In the genomic region with DNA sequence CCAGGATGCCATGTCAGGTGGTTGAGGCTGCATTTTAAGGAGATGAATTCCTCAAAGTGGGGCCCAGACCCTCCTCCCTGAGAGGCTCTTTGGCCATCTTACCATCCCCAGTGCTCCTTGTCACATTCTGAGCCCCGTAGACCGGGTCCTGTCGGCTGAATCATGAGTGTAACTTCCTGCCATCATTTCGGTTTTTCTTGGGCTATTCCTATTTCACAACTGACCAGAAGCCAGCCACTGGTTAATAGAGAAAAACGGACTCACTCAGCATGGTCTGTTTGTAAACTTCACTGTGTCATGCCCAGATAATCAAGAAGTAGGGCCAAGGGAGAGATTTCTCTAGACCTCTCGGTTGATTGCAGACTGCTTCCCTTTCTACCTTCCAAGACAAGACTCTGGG, we compare ENCODE assay signal across 21 cellular contexts. TPM values are rescaled to one million over a fixed set of nuclear protein-coding genes. Genes with fewer than 3 reads are reported as not detected.
DNase-seq lines count a peak whose midpoint lies in the region; ATAC-seq and TF ChIP-seq lines count a peak whose summit lies in the region.
"Had no signal": no experiment of that assay in that cellular context is flagged by ENCODE, and none has a peak within 500 bp of the region (broad histone marks: within the 10 kb centered on the region; RNA-seq: fewer than 3 reads in every experiment).

No MANE protein-coding gene starts in this region.

- H3K4me3 Mint-ChIP-seq in CD14-positive monocyte = peak overlapping the region; percentile 52 to 80
- H3K4me3 Mint-ChIP-seq in naive thymus-derived CD4-positive, alpha-beta T cell = no peak overlapping the region
- H3K4me3 Mint-ChIP-seq: CD8-positive, alpha-beta T cell; GM23338 had no signal

- no peaks in the 10 kb centered on the region for H3K9me3 ChIP-seq in WERI-Rb-1 (ENCODE audit: severe bottlenecking)
- no peaks in the 10 kb centered on the region for H3K9me3 ChIP-seq in naive thymus-derived CD4-positive, alpha-beta T cell (ENCODE audit: control insufficient read depth in 2 of 3, low read length in 3 of 3)
- no peaks in the 10 kb centered on the region for H3K9me3 ChIP-seq in PC-9 (ENCODE audit: insufficient read depth, low read depth)

- no peak for DNase-seq in CD14-positive monocyte (ENCODE audit: low spot score)
- DNase-seq in MV-4-11 (lab: John Stamatoyannopoulos, UW) = peak; percentile 81
- no peak for DNase-seq in WERI-Rb-1
- DNase-seq in naive thymus-derived CD4-positive, alpha-beta T cell = no peak
- DNase-seq in PC-9 = no peak
- DNase-seq in activated CD4-positive, alpha-beta T cell treated with anti-CD3 and anti-CD28 coated beads for 1 hour = no peak
- no peak for DNase-seq in SKM-1 (lab: John Stamatoyannopoulos, UW; ENCODE audit: unreplicated experiment)
- DNase-seq: CD8-positive, alpha-beta T cell; DMS53; EL; KG1; NCI-H1105; NCI-H2081 treated with DMSO at 0.1 percent for 48 hours; NCI-H510A; NCI-H748 treated with DMSO at 0.1 percent for 48 hours; PC-3 had no signal

- BruUV-seq in PC-9 (replicated peaks; lab: Mats Ljungman, UMichigan) = no TSS peak

- no peaks in the 10 kb centered on the region for H3F3A ChIP-seq in PC-9 (ENCODE audit: insufficient read depth, low read depth)

- H3K27me3 ChIP-seq in WERI-Rb-1 (ENCODE audit: insufficient read depth, low read depth, severe bottlenecking) (no peaks in the 10 kb centered on the region), PC-9 (ENCODE audit: insufficient read depth, low read depth) (peaks cover 43% of the 10 kb centered on the region)
- peaks cover 0 to 4% of the 10 kb centered on the region in 2 donors for H3K27me3 ChIP-seq in naive thymus-derived CD4-positive, alpha-beta T cell (ENCODE audit: control insufficient read depth in 2 of 2, insufficient read depth in 2 of 2, low read length in 2 of 2)

- H3K4me2 ChIP-seq in PC-9 = no peak overlapping the region
- H3K4me2 ChIP-seq: GM23338 had no signal

- H3K27ac ChIP-seq in WERI-Rb-1 (no peak overlapping the region), PC-9 (no peak overlapping the region)
- no peak overlapping the region for H3K27ac ChIP-seq in naive thymus-derived CD4-positive, alpha-beta T cell (ENCODE audit: low read depth, low read length)

- H3K9me3 Mint-ChIP-seq in CD14-positive monocyte = peaks cover 2 to 7% (median 3%) of the 10 kb centered on the region in 7 donors
- H3K9me3 Mint-ChIP-seq in naive thymus-derived CD4-positive, alpha-beta T cell = no peaks in the 10 kb centered on the region
- H3K9me3 Mint-ChIP-seq: CD8-positive, alpha-beta T cell; GM23338 had no signal

- no peaks in the 10 kb centered on the region for H3K79me2 ChIP-seq in PC-9 (ENCODE audit: low read depth)

- CTCF ChIA-PET in naive thymus-derived CD4-positive, alpha-beta T cell (lab: Charles Lee) = interaction anchor here (0.8 to 3.2 kb wide), 12 partner anchors 10 to 518 kb away, joined by 3 to 38 read pairs (median 4); no protein-coding TSS in a partner anchor
- CTCF ChIA-PET in PC-9 (lab: Charles Lee) = interaction anchor here (1.7 to 2.2 kb wide), 2 partner anchors 155 to 304 kb away, joined by 7 to 9 read pairs; no protein-coding TSS in a partner anchor

- no peak overlapping the region for H2AFZ ChIP-seq in PC-9
- H2AFZ ChIP-seq: GM23338 had no signal

- H3K9me2 ChIP-seq in PC-9 (ENCODE audit: insufficient read depth) = no peaks in the 10 kb centered on the region

- POLR2A ChIA-PET in naive thymus-derived CD4-positive, alpha-beta T cell (lab: Charles Lee) = no interaction called here
- POLR2A ChIA-PET in PC-9 (lab: Charles Lee; ENCODE audit: unreplicated experiment) = no interaction called here

- H3K4me1 ChIP-seq in naive thymus-derived CD4-positive, alpha-beta T cell (ENCODE audit: control insufficient read depth in 2 of 2, insufficient read depth in 2 of 2, low read length in 2 of 2) = peaks cover 0 to 4% of the 10 kb centered on the region in 2 donors
- H3K4me1 ChIP-seq in PC-9 (replicated peaks; ENCODE audit: insufficient read depth) = no peaks in the 10 kb centered on the region

- H3K36me3 Mint-ChIP-seq in CD14-positive monocyte = peaks cover 21 to 28% of the 10 kb centered on the region in 2 donors
- H3K36me3 Mint-ChIP-seq in naive thymus-derived CD4-positive, alpha-beta T cell = no peaks in the 10 kb centered on the region
- H3K36me3 Mint-ChIP-seq: CD8-positive, alpha-beta T cell had no signal

- H3K4me3 ChIP-seq in WERI-Rb-1 (ENCODE audit: low read depth, low read length) = peak overlapping the region; percentile 20
- H3K4me3 ChIP-seq in naive thymus-derived CD4-positive, alpha-beta T cell (ENCODE audit: low read length) = no peak overlapping the region
- no peak overlapping the region for H3K4me3 ChIP-seq in PC-9
- H3K4me3 ChIP-seq: GM12878, GM23338 had no signal

- TF ChIP-seq CTCF in CD14-positive monocyte (IDR thresholded peaks at IDR 0.05) (no peak), WERI-Rb-1 (IDR thresholded peaks at IDR 0.05; ENCODE audit: low read depth, low read length) (no peak), PC-9 (conservative IDR thresholded peaks at IDR 0.05) (no peak)

- H3K27me3 Mint-ChIP-seq in CD14-positive monocyte (ENCODE audit: low read depth in 3 of 3) = peaks cover 16 to 18% (median 16%) of the 10 kb centered on the region in 3 donors
- H3K27me3 Mint-ChIP-seq in naive thymus-derived CD4-positive, alpha-beta T cell = peaks cover 25 to 53% (median 27%) of the 10 kb centered on the region in 5 donors

- H4K20me1 ChIP-seq in PC-9 (ENCODE audit: insufficient read depth) = no peaks in the 10 kb centered on the region

- H3K4me1 Mint-ChIP-seq in CD14-positive monocyte = peaks cover 60% of the 10 kb centered on the region
- peaks cover 0 to 11% (median 9%) of the 10 kb centered on the region in 7 donors for H3K4me1 Mint-ChIP-seq in naive thymus-derived CD4-positive, alpha-beta T cell

- intact Hi-C loops in CD14-positive monocyte (cut with micrococcal nuclease) (no loop called here), PC-9 (cut with micrococcal nuclease; ENCODE audit: unreplicated experiment) (no loop called here)
- intact Hi-C loops in naive thymus-derived CD4-positive, alpha-beta T cell (cut with micrococcal nuclease) = loop anchor here in 1 of 2 donors (2.0 kb wide), 1 partner anchor 17 kb away; no protein-coding TSS in a partner anchor

- peak overlapping the region; percentile 67 to 85 (median 82) for H3K27ac Mint-ChIP-seq in CD14-positive monocyte
- H3K27ac Mint-ChIP-seq in naive thymus-derived CD4-positive, alpha-beta T cell = no peak overlapping the region
- H3K27ac Mint-ChIP-seq: CD8-positive, alpha-beta T cell; GM23338 had no signal

- peak; percentile 60 for ATAC-seq in naive thymus-derived CD4-positive, alpha-beta T cell
- ATAC-seq in HG03469 (IDR thresholded peaks at IDR 0.05; ENCODE audit: unreplicated experiment) = no peak
- ATAC-seq: CD8-positive, alpha-beta T cell; GM12878; GM23338; HCT116; HepG2; PC-3 had no signal

- H3K36me3 ChIP-seq in WERI-Rb-1 (no peaks in the 10 kb centered on the region), PC-9 (ENCODE audit: low read depth) (no peaks in the 10 kb centered on the region)
- H3K36me3 ChIP-seq in naive thymus-derived CD4-positive, alpha-beta T cell (ENCODE audit: control insufficient read depth in 2 of 3, insufficient read depth in 3 of 3, low read length in 3 of 3) = no peaks in the 10 kb centered on the region

RNA-seq across cellular contexts. Expression of a gene that starts 6.6 kb away (rescaled TPM):
- polyA plus RNA-seq in CD14-positive monocyte = 1 to 10 TPM; 2.7 to 4.1 TPM
- under 1 TPM in 3 of 5 experiments, not detected in 2; 0.29 to 0.92 (median 0.37) TPM for total RNA-seq in naive thymus-derived CD4-positive, alpha-beta T cell
- polyA plus RNA-seq in naive thymus-derived CD4-positive, alpha-beta T cell = not detected
- 33.1 and 50.2 TPM in 2 replicates for total RNA-seq in PC-9 (2021)
- total RNA-seq: CD8-positive, alpha-beta T cell had no signal
- polyA plus RNA-seq: HepG2 had no signal

RNA-seq across cellular contexts. Expression of a gene that starts 41.3 kb away (rescaled TPM):
- polyA plus RNA-seq in CD14-positive monocyte = 1 to 10 TPM; 6.2 to 7.2 TPM
- total RNA-seq in naive thymus-derived CD4-positive, alpha-beta T cell = 10 to 100 TPM; 25.6 to 43.8 (median 28.1) TPM
- 10 to 100 TPM; 15.1 to 31.8 TPM for polyA plus RNA-seq in naive thymus-derived CD4-positive, alpha-beta T cell
- total RNA-seq in PC-9 (2021) = 16.3 and 21.1 TPM in 2 replicates

RNA-seq across cellular contexts. Expression of a gene that starts 55.2 kb away (rescaled TPM):
- 1 to 10 TPM; 3.9 to 6.2 TPM for polyA plus RNA-seq in CD14-positive monocyte
- total RNA-seq in naive thymus-derived CD4-positive, alpha-beta T cell = 10 to 100 TPM; 19.8 to 51.4 (median 36.4) TPM
- polyA plus RNA-seq in naive thymus-derived CD4-positive, alpha-beta T cell = 1 to 10 TPM; 2.2 to 3.3 TPM
- total RNA-seq in PC-9 (2021) = 76.0 and 107 TPM in 2 replicates

Comparison
In these comparisons a context has a peak if more than half of its experiments do, and no peak if none do; other contexts are left out.
1. H3K27ac Mint-ChIP-seq: peak in CD14-positive monocyte (7 of 7); none in naive thymus-derived CD4-positive, alpha-beta T cell (0 of 9).
2. H3K4me3 Mint-ChIP-seq: peak in CD14-positive monocyte (2 of 2); none in naive thymus-derived CD4-positive, alpha-beta T cell (0 of 10).
3. RNA of a gene that starts 6.6 kb away (total RNA-seq): 33.1 to 50.2 TPM in PC-9; 0.29 to 0.92 TPM in naive thymus-derived CD4-positive, alpha-beta T cell; every median in the first group is over 10 times any median in the second.